35 cellular contexts compared by ENCODE assay signal in the genomic region with DNA sequence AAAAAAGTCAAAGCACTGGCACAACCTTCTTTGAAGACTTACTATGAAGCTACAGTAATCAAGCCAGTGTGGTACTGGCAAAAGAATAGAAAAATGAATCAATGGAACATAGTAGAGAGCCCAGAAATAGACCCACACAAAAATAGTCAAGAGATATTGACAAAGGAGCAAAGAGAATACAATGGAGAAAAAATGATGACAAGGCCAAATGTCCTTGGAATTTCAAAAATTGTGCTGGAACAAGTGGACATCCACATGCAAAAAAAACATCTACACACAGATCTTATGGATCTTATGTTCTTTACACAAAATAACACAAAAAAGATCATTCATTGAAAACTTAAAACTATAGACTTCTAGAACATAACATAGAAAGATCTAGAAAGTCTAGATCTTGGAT.
"Had no signal": no experiment of that assay in that cellular context is flagged by ENCODE, and none has a peak within 500 bp of the region (broad histone marks: within the 10 kb centered on the region; RNA-seq: fewer than 3 reads in every experiment).

No MANE protein-coding gene starts in this region.

- DNase-seq: Karpas-422, Kasumi-1, MG63, MM.1S, MV-4-11, NCI-H1048, NCI-H1092, NCI-H1092 treated with DMSO at 0.1 percent for 48 hours, NCI-H1105, NCI-H1105 treated with DMSO at 0.1 percent for 48 hours, NCI-H1417, NCI-H1417 treated with DMSO at 0.1 percent for 48 hours, NCI-H1436, NCI-H1436 treated with DMSO at 0.1 percent for 48 hours, NCI-H146, NCI-H1694, NCI-H1694 treated with DMSO at 0.1 percent for 48 hours, NCI-H187, NCI-H187 treated with DMSO at 0.1 percent for 48 hours, NCI-H1930, NCI-H2029, NCI-H2029 treated with DMSO at 0.1 percent for 48 hours, NCI-H2081, NCI-H2081 treated with DMSO at 0.1 percent for 48 hours, NCI-H2107, NCI-H2171, NCI-H2171 treated with DMSO at 0.1 percent for 48 hours, NCI-H2227 treated with DMSO at 0.1 percent for 48 hours, NCI-H226, NCI-H345, NCI-H446, NCI-H446 treated with DMSO at 0.1 percent for 48 hours, NCI-H510A, NCI-H510A treated with DMSO at 0.1 percent for 48 hours, NCI-H524 had no signal

- H3K4me3 ChIP-seq: MG63 had no signal

- H3K36me3 ChIP-seq: MG63 had no signal

- H3K9me3 ChIP-seq: MG63 had no signal

- H3K27me3 ChIP-seq: MG63 had no signal
